1 cellular context compared by ENCODE assay signal in genomic region chr2:191574232-191574631, GRCh38.
TF ChIP-seq lines count a peak whose summit lies in the region.

No MANE protein-coding gene starts in this region.

TF ChIP-seq in GM23338, 12 proteins besides CTCF, POLR2A, EP300 and RAD21 (continued from another document):
- no peak for TF ChIP-seq ETS1 (IDR thresholded peaks at IDR 0.05)
- TF ChIP-seq ZNF462 (CRISPR knock-in tag; IDR thresholded peaks at IDR 0.05) = no peak
